ENCODE assay signal across 17 cellular contexts in the genomic region with DNA sequence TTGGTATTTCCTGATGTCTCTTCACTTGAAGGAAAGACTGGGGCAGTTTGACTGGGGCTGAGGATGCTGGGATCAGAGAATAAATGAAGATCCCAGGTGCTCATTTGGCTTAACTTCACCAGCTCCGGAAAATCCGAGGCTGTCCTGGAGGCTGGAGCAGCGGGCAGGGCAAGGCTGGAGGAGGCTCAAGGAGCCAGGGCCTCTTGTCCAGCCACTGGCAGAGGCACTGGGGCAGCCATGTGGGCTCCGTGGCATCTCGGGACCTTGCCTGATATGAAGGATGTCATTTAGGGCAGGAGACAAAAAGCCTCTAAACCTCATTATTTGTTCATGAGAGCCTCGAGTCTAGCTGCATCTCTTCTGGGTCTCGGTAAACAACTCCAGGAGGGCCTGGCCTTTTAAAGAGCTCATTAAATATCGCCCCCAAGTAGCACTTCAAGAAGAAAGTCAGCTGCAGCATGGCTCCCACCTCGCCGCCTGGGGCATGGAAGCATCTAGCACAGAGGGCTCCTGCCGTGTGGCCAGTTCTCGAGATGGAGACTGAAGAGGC. TPM values are rescaled to one million over a fixed set of nuclear protein-coding genes. Genes with fewer than 3 reads are reported as not detected.
DNase-seq lines count a peak whose midpoint lies in the region; ATAC-seq and TF ChIP-seq lines count a peak whose summit lies in the region.
"Had no signal": no experiment of that assay in that cellular context is flagged by ENCODE, and none has a peak within 500 bp of the region (broad histone marks: within the 10 kb centered on the region; RNA-seq: fewer than 3 reads in every experiment).

No MANE protein-coding gene starts in this region.

- no peak overlapping the region for H3K27ac ChIP-seq in endodermal cell (ENCODE audit: low read depth, low read length)
- no peak overlapping the region for H3K27ac ChIP-seq in neuronal stem cell (replicated peaks; ENCODE audit: low read length)

- H3K23ac ChIP-seq in neuronal stem cell (ENCODE audit: low read depth, low read length, poor library complexity) = no peak overlapping the region

- H3K4me3 ChIP-seq in endodermal cell (ENCODE audit: low read length) (no peak overlapping the region), neuronal stem cell (ENCODE audit: low read length in 2 of 2) (no peak overlapping the region)

- CTCF ChIA-PET in activated CD8-positive, alpha-beta memory T cell treated with anti-CD3 and anti-CD28 coated beads, Interleukin-2, amount 10 ng/mL, durations not matched to agents 7 days and 5 days (lab: Charles Lee) = interaction anchor here (1.1 to 1.4 kb wide), 2 partner anchors 14 to 36 kb away, joined by 3 to 4 read pairs; a partner anchor contains a TSS

- H3K9ac ChIP-seq in endodermal cell (ENCODE audit: extremely low read depth, low read length, poor library complexity, severe bottlenecking) (no peak overlapping the region), neuronal stem cell (ENCODE audit: low read depth, low read length, poor library complexity) (no peak overlapping the region)

- no peak overlapping the region for H2BK120ac ChIP-seq in neuronal stem cell (ENCODE audit: low read depth, low read length)

- H3K9me3 Mint-ChIP-seq in activated CD8-positive, alpha-beta memory T cell treated with anti-CD3 and anti-CD28 coated beads, Interleukin-2, amount 10 ng/mL, durations not matched to agents 7 days and 5 days (ENCODE audit: low read depth) = peaks cover 11% of the 10 kb centered on the region
- H3K9me3 Mint-ChIP-seq in endodermal cell = peaks cover 23% of the 10 kb centered on the region

- no peaks in the 10 kb centered on the region for H3K36me3 ChIP-seq in endodermal cell (ENCODE audit: control insufficient read depth, insufficient read depth, low read length)
- H3K36me3 ChIP-seq in neuronal stem cell (replicated peaks in 1 of 2; ENCODE audit: control insufficient read depth in 2 of 2, insufficient read depth in 2 of 2, low read length in 2 of 2) = no peaks in the 10 kb centered on the region

- no peak overlapping the region for H2AK5ac ChIP-seq in neuronal stem cell (ENCODE audit: low read depth, low read length)

- H3K14ac ChIP-seq in neuronal stem cell (ENCODE audit: low read length) = peak overlapping the region; percentile 58

- H3K4me3 Mint-ChIP-seq in activated CD8-positive, alpha-beta memory T cell treated with anti-CD3 and anti-CD28 coated beads, Interleukin-2, amount 10 ng/mL, durations not matched to agents 7 days and 5 days = no peak overlapping the region
- no peak overlapping the region for H3K4me3 Mint-ChIP-seq in endodermal cell
- H3K4me3 Mint-ChIP-seq: CD4-positive, alpha-beta T cell; HFFc6 had no signal

- no peak overlapping the region for H2BK5ac ChIP-seq in neuronal stem cell (ENCODE audit: low read length)

- peaks cover 10% of the 10 kb centered on the region for H3K36me3 Mint-ChIP-seq in activated CD8-positive, alpha-beta memory T cell treated with anti-CD3 and anti-CD28 coated beads, Interleukin-2, amount 10 ng/mL, durations not matched to agents 7 days and 5 days
- peaks cover 4% of the 10 kb centered on the region for H3K36me3 Mint-ChIP-seq in endodermal cell (ENCODE audit: low read depth)

- no peaks in the 10 kb centered on the region for H3K4me1 ChIP-seq in endodermal cell (ENCODE audit: control insufficient read depth, insufficient read depth, low read length)
- peaks cover 0 to 5% of the 10 kb centered on the region in 2 donors for H3K4me1 ChIP-seq in neuronal stem cell (ENCODE audit: control insufficient read depth in 2 of 2, insufficient read depth in 1 of 2, low read depth in 1 of 2, low read length in 2 of 2)
- H3K4me1 ChIP-seq: Caco-2 had no signal

- H3K79me1 ChIP-seq in neuronal stem cell (ENCODE audit: low read depth, low read length) = peaks cover 3% of the 10 kb centered on the region

- TF ChIP-seq CTCF in endodermal cell (conservative IDR thresholded peaks at IDR 0.05) = no peak

- H2BK12ac ChIP-seq in neuronal stem cell (ENCODE audit: low read length) = no peak overlapping the region

- H3K4ac ChIP-seq in neuronal stem cell (ENCODE audit: low read length) = no peak overlapping the region

- H2BK15ac ChIP-seq in neuronal stem cell (ENCODE audit: low read length) = no peak overlapping the region

- no peak overlapping the region for H3K27ac Mint-ChIP-seq in activated CD8-positive, alpha-beta memory T cell treated with anti-CD3 and anti-CD28 coated beads, Interleukin-2, amount 10 ng/mL, durations not matched to agents 7 days and 5 days
- no peak overlapping the region for H3K27ac Mint-ChIP-seq in endodermal cell
- H3K27ac Mint-ChIP-seq: CD4-positive, alpha-beta T cell; HFFc6 had no signal

- 89 to 96% methylated on average over 10 to 12 of the region's 12 CpGs for WGBS in endodermal cell (ENCODE audit: insufficient coverage in 1 of 2, insufficient read length in 1 of 2), 2 experiments
- whole genome bisulfite sequencing in neuronal stem cell (ENCODE audit: extremely low coverage in 2 of 2, insufficient read length in 2 of 2, insufficient replicate concordance in 1 of 2), 2 donors = no CpG with 5 or more reads among the region's 12 CpGs

- H3K9me3 ChIP-seq in endodermal cell (ENCODE audit: control insufficient read depth, low read length) = peaks cover 18% of the 10 kb centered on the region
- peaks cover 5 to 17% of the 10 kb centered on the region in 2 donors for H3K9me3 ChIP-seq in neuronal stem cell (replicated peaks in 1 of 2; ENCODE audit: control insufficient read depth in 2 of 2, insufficient read depth in 1 of 2, low read depth in 1 of 2, low read length in 2 of 2)
- H3K9me3 ChIP-seq: Caco-2 had no signal

- H3K27me3 ChIP-seq in endodermal cell (ENCODE audit: control insufficient read depth, insufficient read depth, low read length, poor library complexity, severe bottlenecking) (no peaks in the 10 kb centered on the region), neuronal stem cell (ENCODE audit: control insufficient read depth in 3 of 3, insufficient read depth in 3 of 3, low read depth in 1 of 3, low read length in 3 of 3) (no peaks in the 10 kb centered on the region)

- H3K4me1 Mint-ChIP-seq in activated CD8-positive, alpha-beta memory T cell treated with anti-CD3 and anti-CD28 coated beads, Interleukin-2, amount 10 ng/mL, durations not matched to agents 7 days and 5 days = peaks cover 12% of the 10 kb centered on the region
- H3K4me1 Mint-ChIP-seq in endodermal cell = peaks cover 4% of the 10 kb centered on the region

- no peak overlapping the region for H2AFZ ChIP-seq in neuronal stem cell (ENCODE audit: low read length)

- peak; percentile 28 for DNase-seq in activated CD8-positive, alpha-beta memory T cell treated with anti-CD3 and anti-CD28 coated beads, Interleukin-2, amount 10 ng/mL, durations not matched to agents 7 days and 5 days
- DNase-seq in activated CD8-positive, alpha-beta memory T cell treated with anti-CD3 and anti-CD28 coated beads, Interleukin-2, amount 50 U/mL, for 48 hours = no peak
- DNase-seq in endodermal cell (peak; percentile 22), neuronal stem cell (ENCODE audit: low spot score) (no peak), occipital lobe (lab: John Stamatoyannopoulos, UW) (no peak), DMS53 (lab: John Stamatoyannopoulos, UW) (no peak), activated gamma-delta T cell treated with Interleukin-2 at 50 U/mL for 16 hours (no peak)
- DNase-seq: Caco-2; CD4-positive, alpha-beta T cell; HFFc6; KG1; NCI-H187 treated with DMSO at 0.1 percent for 48 hours; NCI-H345; NCI-H524 treated with DMSO at 0.1 percent for 48 hours had no signal

- H3K4me2 ChIP-seq in neuronal stem cell (ENCODE audit: insufficient read depth, low read length, poor library complexity, severe bottlenecking) = no peak overlapping the region

- no peak overlapping the region for H3K18ac ChIP-seq in neuronal stem cell (ENCODE audit: low read length)

- no peak overlapping the region for H4K8ac ChIP-seq in neuronal stem cell (ENCODE audit: low read depth, low read length)

- no peak for ATAC-seq in activated CD8-positive, alpha-beta memory T cell treated with anti-CD3 and anti-CD28 coated beads, Interleukin-2, amount 10 ng/mL, durations not matched to agents 7 days and 5 days
- ATAC-seq: HepG2 had no signal

- H3K27me3 Mint-ChIP-seq in activated CD8-positive, alpha-beta memory T cell treated with anti-CD3 and anti-CD28 coated beads, Interleukin-2, amount 10 ng/mL, durations not matched to agents 7 days and 5 days = peaks cover 11% of the 10 kb centered on the region
- H3K27me3 Mint-ChIP-seq in endodermal cell (ENCODE audit: insufficient read depth) = peaks cover 1% of the 10 kb centered on the region
- H3K27me3 Mint-ChIP-seq: CD4-positive, alpha-beta T cell had no signal

- peak overlapping the region; percentile 24 for H4K91ac ChIP-seq in neuronal stem cell (ENCODE audit: low read depth, low read length, poor library complexity)

RNA-seq across cellular contexts. Expression of a gene that starts 13.5 kb away (rescaled TPM):
- 10 to 100 TPM; 42.1 to 58.8 TPM for total RNA-seq in activated CD8-positive, alpha-beta memory T cell treated with anti-CD3 and anti-CD28 coated beads, Interleukin-2, amount 10 ng/mL, durations not matched to agents 7 days and 5 days
- total RNA-seq in endodermal cell (1 to 10 TPM; 2.6 to 7.5 TPM), occipital lobe (not detected)
- polyA plus RNA-seq in endodermal cell (2013, experiment 1 of 2) = 0.64 TPM
- 0.21 TPM for polyA plus RNA-seq in endodermal cell (2013, experiment 2 of 2)
- polyA plus RNA-seq in neuronal stem cell (2013, experiment 1 of 2) = not detected
- polyA plus RNA-seq in neuronal stem cell (2013, experiment 2 of 2) = not detected
- total RNA-seq: Caco-2, HepG2, HFFc6 had no signal
- polyA plus RNA-seq: BJ, HepG2 had no signal

RNA-seq across cellular contexts. Expression of a gene that starts 57.3 kb away (rescaled TPM):
- 1 to 10 TPM in 1 of 2 experiments, under 1 TPM in 1; 0.44 to 1.2 TPM for total RNA-seq in activated CD8-positive, alpha-beta memory T cell treated with anti-CD3 and anti-CD28 coated beads, Interleukin-2, amount 10 ng/mL, durations not matched to agents 7 days and 5 days
- total RNA-seq in endodermal cell = not detected
- polyA plus RNA-seq in endodermal cell (2013, experiment 1 of 2) = not detected
- not detected for polyA plus RNA-seq in endodermal cell (2013, experiment 2 of 2)
- polyA plus RNA-seq in neuronal stem cell (2013, experiment 1 of 2) = not detected
- not detected for polyA plus RNA-seq in neuronal stem cell (2013, experiment 2 of 2)
- total RNA-seq in occipital lobe = not detected
- total RNA-seq: Caco-2; CD4-positive, alpha-beta T cell; H4; HepG2; HFFc6 had no signal
- polyA plus RNA-seq: BJ, HepG2 had no signal

Comparison
In these comparisons a context has a peak if more than half of its experiments do, and no peak if none do; other contexts are left out.
1. DNase-seq: peak in activated CD8-positive, alpha-beta memory T cell treated with anti-CD3 and anti-CD28 coated beads, Interleukin-2, amount 10 ng/mL, durations not matched to agents 7 days and 5 days (single experiment) and endodermal cell (single experiment); none in activated CD8-positive, alpha-beta memory T cell treated with anti-CD3 and anti-CD28 coated beads, Interleukin-2, amount 50 U/mL, for 48 hours (single experiment), neuronal stem cell (single experiment), occipital lobe (single experiment), DMS53 (single experiment) and activated gamma-delta T cell treated with Interleukin-2 at 50 U/mL for 16 hours (single experiment).
2. RNA of a gene that starts 13.5 kb away (total RNA-seq): 42.1 to 58.8 TPM in activated CD8-positive, alpha-beta memory T cell treated with anti-CD3 and anti-CD28 coated beads, Interleukin-2, amount 10 ng/mL, durations not matched to agents 7 days and 5 days; 2.6 to 7.5 TPM in endodermal cell and not detected in occipital lobe (single experiment); every median in the first group is over 4 times any median in the second.